In the genomic region with DNA sequence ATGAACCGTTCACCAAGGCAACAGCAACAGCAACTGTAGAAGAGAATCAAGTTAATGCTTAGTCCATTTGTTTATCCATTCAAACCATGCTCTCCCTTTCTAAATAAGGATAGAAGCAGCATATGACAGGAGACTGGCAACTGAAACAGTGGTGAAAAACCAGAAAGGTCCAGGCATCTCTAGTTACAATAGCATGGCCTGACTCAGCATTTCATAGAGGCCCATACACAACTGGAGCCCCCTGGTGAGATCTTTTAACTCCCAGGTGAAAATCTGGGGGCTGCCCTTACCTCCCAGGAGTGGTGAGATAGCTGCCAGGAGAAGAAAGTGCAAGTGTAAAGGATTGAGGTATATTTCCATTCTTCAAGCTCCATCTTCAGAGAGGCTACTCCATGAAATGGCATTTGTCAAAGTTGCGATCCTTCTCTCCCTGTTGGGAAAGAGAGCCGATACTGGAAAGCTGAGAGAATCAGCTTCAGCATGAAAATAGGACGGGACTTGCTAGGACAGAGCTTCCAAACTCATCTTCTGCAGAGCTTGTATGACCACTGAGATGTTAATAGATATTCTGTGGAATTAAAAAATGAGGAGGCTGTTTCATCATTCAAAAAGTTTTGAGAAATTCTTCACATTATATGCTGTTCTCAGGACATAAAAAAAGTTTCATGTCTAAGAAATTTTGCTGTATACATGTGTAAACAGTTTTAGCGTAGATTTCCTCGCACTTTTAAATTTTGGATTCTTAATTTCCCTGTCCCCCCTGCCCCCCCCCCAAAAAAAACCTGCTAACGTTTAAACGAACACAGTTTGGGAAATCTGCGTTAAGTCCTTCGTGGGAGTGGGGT, we compare ENCODE assay signal across 10 cellular contexts. TPM values are rescaled to one million over a fixed set of nuclear protein-coding genes. Genes with fewer than 3 reads are reported as not detected.
DNase-seq lines count a peak whose midpoint lies in the region; ATAC-seq, FAIRE-seq and TF ChIP-seq lines count a peak whose summit lies in the region.
"Had no signal": no experiment of that assay in that cellular context is flagged by ENCODE, and none has a peak within 500 bp of the region (broad histone marks: within the 10 kb centered on the region; RNA-seq: fewer than 3 reads in every experiment).

No MANE protein-coding gene starts in this region.

- intact Hi-C loops in heart left ventricle (cut with DNase I) (loop anchor here (1.0 to 10.0 kb wide), 5 partner anchors 86 to 139 kb away; no protein-coding TSS in a partner anchor), cardiac septum (cut with DNase I) (no loop called here)

- TF ChIP-seq CTCF in heart left ventricle (IDR thresholded peaks at IDR 0.05) (no peak), VCaP (conservative IDR thresholded peaks at IDR 0.05) (no peak)

- H3K9me3 ChIP-seq in heart left ventricle (no peaks in the 10 kb centered on the region), small intestine (ENCODE audit: control insufficient read depth, low read depth) (no peaks in the 10 kb centered on the region)

- H3K4me3 ChIP-seq in heart left ventricle: no peak overlapping the region
- no peak overlapping the region for H3K4me3 ChIP-seq in small intestine (ENCODE audit: low read depth in 1 of 2, low read length in 2 of 2)

- 50 to 55% (median 53%) methylated on average over 10 of the region's 10 CpGs for WGBS in heart left ventricle, 4 donors
- 54 to 56% (median 55%) methylated on average over 10 of the region's 10 CpGs for WGBS in small intestine, 3 donors

- H3K36me3 ChIP-seq in heart left ventricle: no peaks in the 10 kb centered on the region
- no peaks in the 10 kb centered on the region for H3K36me3 ChIP-seq in small intestine (ENCODE audit: control insufficient read depth in 2 of 2, insufficient read depth in 2 of 2, low read length in 2 of 2)

- H3K27me3 ChIP-seq in heart left ventricle (no peaks in the 10 kb centered on the region), small intestine (ENCODE audit: control insufficient read depth in 2 of 2, insufficient read depth in 2 of 2, low read length in 2 of 2) (no peaks in the 10 kb centered on the region)

- H3K4me1 ChIP-seq in heart left ventricle: peaks cover 0 to 32% (median 7%) of the 10 kb centered on the region in 12 donors
- H3K4me1 ChIP-seq in small intestine (ENCODE audit: control insufficient read depth in 2 of 2, insufficient read depth in 1 of 2, low read depth in 1 of 2, low read length in 1 of 2): no peaks in the 10 kb centered on the region

- no peak for FAIRE-seq in small intestine (lab: Jason Lieb, UNC)
- FAIRE-seq: TTC549 had no signal

- TF ChIP-seq POLR2A in heart left ventricle (IDR thresholded peaks at IDR 0.05): no peak

- peak overlapping the region in 9 of 12 donors; percentile 12 to 70 (median 51) for H3K27ac ChIP-seq in heart left ventricle
- H3K27ac ChIP-seq in VCaP: peak overlapping the region; percentile 30
- H3K27ac ChIP-seq in small intestine (ENCODE audit: low read depth in 1 of 2, low read length in 1 of 2): no peak overlapping the region

- DNase-seq in heart left ventricle (no peak), cardiac septum (ENCODE audit: low spot score) (no peak), islet precursor cell (peak; percentile 61), SIG-M5 (lab: John Stamatoyannopoulos, UW) (no peak), small intestine (no peak), T1000 (lab: John Stamatoyannopoulos, UW) (no peak)

- ATAC-seq in heart left ventricle: no peak
- no peak for ATAC-seq in HG03342 (IDR thresholded peaks at IDR 0.05; ENCODE audit: unreplicated experiment)

RNA-seq across cellular contexts. Expression of a gene that starts 10.9 kb away (rescaled TPM):
- 10 to 100 TPM; 12.3 to 34.1 (median 20.3) TPM for total RNA-seq in heart left ventricle
- polyA plus RNA-seq in heart left ventricle: 10 to 100 TPM in 1 of 2 donors, 1 to 10 TPM in 1; 5.1 to 10.5 TPM
- total RNA-seq in cardiac septum: 12.0 TPM
- 1 to 10 TPM in 2 of 3 donors, under 1 TPM in 1; 0.39 to 1.6 (median 1.1) TPM for polyA plus RNA-seq in small intestine
- total RNA-seq: CD4-positive, CD25-positive, alpha-beta regulatory T cell had no signal

Comparison
In these comparisons a context has a peak if more than half of its experiments do, and no peak if none do; other contexts are left out.
1. H3K27ac ChIP-seq: peak in heart left ventricle (9 of 12) and VCaP (single experiment); none in small intestine (0 of 2).